In the genomic region with DNA sequence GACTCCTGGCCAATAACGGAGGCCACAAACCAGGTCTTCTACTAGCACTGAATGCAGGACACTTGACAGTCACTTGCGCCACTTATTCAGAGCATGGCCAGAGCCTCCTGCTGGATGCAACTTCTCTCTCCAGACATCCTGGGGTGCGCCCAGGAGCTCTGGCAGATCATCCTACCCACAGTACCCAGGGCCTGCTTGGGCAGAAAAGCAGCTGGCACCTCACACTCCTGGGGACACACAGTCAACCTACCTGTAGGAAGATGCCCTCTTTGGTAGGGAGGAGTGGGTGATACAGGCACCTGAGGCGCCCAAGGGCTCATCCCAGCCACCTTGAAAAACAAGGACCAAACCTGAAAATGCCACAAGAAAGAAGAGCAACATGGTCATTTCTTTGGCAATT, we compare ENCODE assay signal across 19 cellular contexts. TPM values are rescaled to one million over a fixed set of nuclear protein-coding genes. Genes with fewer than 3 reads are reported as not detected.
DNase-seq lines count a peak whose midpoint lies in the region; ATAC-seq and TF ChIP-seq lines count a peak whose summit lies in the region.
"Had no signal": no experiment of that assay in that cellular context is flagged by ENCODE, and none has a peak within 500 bp of the region (broad histone marks: within the 10 kb centered on the region; RNA-seq: fewer than 3 reads in every experiment).

No MANE protein-coding gene starts in this region.

- no peak overlapping the region for H3K23ac ChIP-seq in mesenchymal stem cell (ENCODE audit: low read length in 2 of 2)
- H3K23ac ChIP-seq in neuronal stem cell (ENCODE audit: low read depth, low read length, poor library complexity) = no peak overlapping the region

- H4K8ac ChIP-seq in mesenchymal stem cell (ENCODE audit: low read length) = no peak overlapping the region
- H4K8ac ChIP-seq in neuronal stem cell (ENCODE audit: low read depth, low read length) = no peak overlapping the region

- intact Hi-C loops in cardiac septum (cut with DNase I) = no loop called here
- intact Hi-C loops in heart right ventricle (cut with DNase I) = no loop called here
- intact Hi-C loops in upper lobe of right lung (cut with DNase I) = no loop called here

- H2AFZ ChIP-seq in mesenchymal stem cell (ENCODE audit: low read depth, low read length) (no peak overlapping the region), neuronal stem cell (ENCODE audit: low read length) (no peak overlapping the region)

- no peak overlapping the region for H3K27ac ChIP-seq in heart right ventricle
- H3K27ac ChIP-seq in mesenchymal stem cell (ENCODE audit: low read length, poor library complexity, severe bottlenecking) = peak overlapping the region; percentile 94
- no peak overlapping the region for H3K27ac ChIP-seq in neuronal stem cell (replicated peaks; ENCODE audit: low read length)
- H3K27ac ChIP-seq in upper lobe of right lung = no peak overlapping the region
- no peak overlapping the region for H3K27ac ChIP-seq in tibial nerve
- H3K27ac ChIP-seq: 22Rv1 had no signal

- H2BK120ac ChIP-seq in mesenchymal stem cell (ENCODE audit: low read depth, low read length) = no peak overlapping the region
- H2BK120ac ChIP-seq in neuronal stem cell (ENCODE audit: low read depth, low read length) = no peak overlapping the region

- H2AK5ac ChIP-seq in mesenchymal stem cell (ENCODE audit: low read length, severe bottlenecking) (peak overlapping the region; percentile 99), neuronal stem cell (ENCODE audit: low read depth, low read length) (no peak overlapping the region)

- H3K14ac ChIP-seq in mesenchymal stem cell (ENCODE audit: low read length in 2 of 2) (no peak overlapping the region), neuronal stem cell (ENCODE audit: low read length) (peak overlapping the region; percentile 15)

- no peak overlapping the region for H2BK12ac ChIP-seq in mesenchymal stem cell (ENCODE audit: low read length in 2 of 2)
- no peak overlapping the region for H2BK12ac ChIP-seq in neuronal stem cell (ENCODE audit: low read length)

- H3K4me3 ChIP-seq in heart right ventricle = no peak overlapping the region
- no peak overlapping the region for H3K4me3 ChIP-seq in mesenchymal stem cell (ENCODE audit: insufficient read depth in 1 of 2, low read depth in 1 of 2, low read length in 2 of 2)
- H3K4me3 ChIP-seq in neuronal stem cell (ENCODE audit: low read length in 2 of 2) = no peak overlapping the region
- H3K4me3 ChIP-seq in upper lobe of right lung = no peak overlapping the region
- H3K4me3 ChIP-seq in tibial nerve = no peak overlapping the region
- H3K4me3 ChIP-seq: HAP-1 had no signal

- TF ChIP-seq EP300 in tibial nerve (IDR thresholded peaks at IDR 0.05) = no peak

- 92 to 93% methylated on average over 4 of the region's 4 CpGs for WGBS in heart right ventricle, 2 donors
- 86% methylated on average over 3 of the region's 4 CpGs for WGBS in mesenchymal stem cell
- WGBS in neuronal stem cell (ENCODE audit: extremely low coverage in 2 of 2, insufficient read length in 2 of 2, insufficient replicate concordance in 1 of 2), 2 donors = no CpG with 5 or more reads among the region's 4 CpGs
- WGBS in tibial nerve, 2 donors = 89 to 94% methylated on average over 4 of the region's 4 CpGs

- H3K4me1 ChIP-seq in heart right ventricle (no peaks in the 10 kb centered on the region), mesenchymal stem cell (ENCODE audit: control insufficient read depth, insufficient read depth, low read depth, low read length) (peaks cover 30% of the 10 kb centered on the region), neuronal stem cell (ENCODE audit: control insufficient read depth in 2 of 2, insufficient read depth in 1 of 2, low read depth in 1 of 2, low read length in 2 of 2) (peaks cover under 1% of the 10 kb centered on the region in 2 donors), upper lobe of right lung (no peaks in the 10 kb centered on the region), tibial nerve (no peaks in the 10 kb centered on the region)
- H3K4me1 ChIP-seq: HAP-1 had no signal

- DNase-seq in cardiac septum (ENCODE audit: low spot score) (peak; percentile 46), heart right ventricle (no peak), mesenchymal stem cell (no peak), neuronal stem cell (ENCODE audit: low spot score) (no peak), upper lobe of right lung (no peak), tibial nerve (ENCODE audit: low spot score in 2 of 2) (no peak)
- DNase-seq: C1 segment of cervical spinal cord; Calu3; CD4-positive, alpha-beta memory T cell; COR-L47; DMS53; DMS79 treated with DMSO at 0.1 percent for 48 hours; GF-D8; GOT3; HFFc6 had no signal

- no peak for TF ChIP-seq POLR2A in tibial nerve (IDR thresholded peaks at IDR 0.05)

- peak overlapping the region; percentile 69 for H2BK5ac ChIP-seq in mesenchymal stem cell (ENCODE audit: low read depth, low read length, poor library complexity, severe bottlenecking)
- H2BK5ac ChIP-seq in neuronal stem cell (ENCODE audit: low read length) = no peak overlapping the region

- H3K36me3 ChIP-seq in heart right ventricle = no peaks in the 10 kb centered on the region
- H3K36me3 ChIP-seq in mesenchymal stem cell (ENCODE audit: control insufficient read depth in 1 of 2, insufficient read depth in 2 of 2, low read depth in 1 of 2, low read length in 2 of 2) = peaks cover 0 to 9% of the 10 kb centered on the region in 2 experiments
- H3K36me3 ChIP-seq in neuronal stem cell (replicated peaks in 1 of 2; ENCODE audit: control insufficient read depth in 2 of 2, insufficient read depth in 2 of 2, low read length in 2 of 2) = no peaks in the 10 kb centered on the region
- H3K36me3 ChIP-seq in upper lobe of right lung = no peaks in the 10 kb centered on the region
- H3K36me3 ChIP-seq in tibial nerve = no peaks in the 10 kb centered on the region
- H3K36me3 ChIP-seq: HAP-1 had no signal

- ATAC-seq in heart right ventricle = no peak
- no peak for ATAC-seq in upper lobe of right lung
- ATAC-seq in HG03175 (IDR thresholded peaks at IDR 0.05; ENCODE audit: unreplicated experiment) = no peak

- no peak overlapping the region for H4K91ac ChIP-seq in mesenchymal stem cell (ENCODE audit: low read length)
- H4K91ac ChIP-seq in neuronal stem cell (ENCODE audit: low read depth, low read length, poor library complexity) = no peak overlapping the region

- H3K9ac ChIP-seq in mesenchymal stem cell (ENCODE audit: low read length) (no peak overlapping the region), neuronal stem cell (ENCODE audit: low read depth, low read length, poor library complexity) (no peak overlapping the region)

- no peak overlapping the region for H3K18ac ChIP-seq in mesenchymal stem cell (ENCODE audit: low read depth in 1 of 2, low read length in 2 of 2)
- H3K18ac ChIP-seq in neuronal stem cell (ENCODE audit: low read length) = peak overlapping the region; percentile 1

- H2BK15ac ChIP-seq in mesenchymal stem cell (ENCODE audit: low read depth, poor library complexity, severe bottlenecking) (no peak overlapping the region), neuronal stem cell (ENCODE audit: low read length) (no peak overlapping the region)

- no peak overlapping the region for H3K4me2 ChIP-seq in mesenchymal stem cell (ENCODE audit: low read length, poor library complexity, severe bottlenecking)
- no peak overlapping the region for H3K4me2 ChIP-seq in neuronal stem cell (ENCODE audit: insufficient read depth, low read length, poor library complexity, severe bottlenecking)

- H3K79me1 ChIP-seq in mesenchymal stem cell (replicated peaks; ENCODE audit: low read length, poor library complexity, severe bottlenecking) (peaks cover 28% of the 10 kb centered on the region), neuronal stem cell (ENCODE audit: low read depth, low read length) (no peaks in the 10 kb centered on the region)

- TF ChIP-seq CTCF in heart right ventricle (IDR thresholded peaks at IDR 0.05) (no peak), upper lobe of right lung (IDR thresholded peaks at IDR 0.05) (no peak), tibial nerve (IDR thresholded peaks at IDR 0.05) (no peak)

- H3K4ac ChIP-seq in mesenchymal stem cell (ENCODE audit: low read depth in 1 of 2, low read length in 2 of 2) (no peak overlapping the region), neuronal stem cell (ENCODE audit: low read length) (no peak overlapping the region)

- H3K9me3 ChIP-seq in heart right ventricle (no peaks in the 10 kb centered on the region), mesenchymal stem cell (ENCODE audit: control insufficient read depth, low read length) (no peaks in the 10 kb centered on the region), neuronal stem cell (replicated peaks in 1 of 2; ENCODE audit: control insufficient read depth in 2 of 2, insufficient read depth in 1 of 2, low read depth in 1 of 2, low read length in 2 of 2) (no peaks in the 10 kb centered on the region), upper lobe of right lung (no peaks in the 10 kb centered on the region), tibial nerve (no peaks in the 10 kb centered on the region)
- H3K9me3 ChIP-seq: HAP-1 had no signal

- H3K27me3 ChIP-seq in heart right ventricle (peaks cover 0 to 7% (median 0%) of the 10 kb centered on the region in 7 donors), mesenchymal stem cell (ENCODE audit: control insufficient read depth in 1 of 2, insufficient read depth in 1 of 2, low read length in 2 of 2) (peaks cover 0 to 20% of the 10 kb centered on the region in 2 experiments), neuronal stem cell (ENCODE audit: control insufficient read depth in 3 of 3, insufficient read depth in 3 of 3, low read depth in 1 of 3, low read length in 3 of 3) (peaks cover 0 to 7% (median 0%) of the 10 kb centered on the region in 3 experiments), upper lobe of right lung (peaks cover 9% of the 10 kb centered on the region), tibial nerve (no peaks in the 10 kb centered on the region)

RNA-seq across cellular contexts. Expression of a gene that starts 13.3 kb away (rescaled TPM):
- total RNA-seq in cardiac septum (0.48 TPM), heart right ventricle (1 to 10 TPM in 1 of 10 donors, under 1 TPM in 7, not detected in 2; 0.17 to 1.4 (median 0.53) TPM), upper lobe of right lung (0.81 TPM), tibial nerve (1 to 10 TPM in 1 of 4 donors, under 1 TPM in 2, not detected in 1; 0.21 to 4.2 (median 0.78) TPM)
- polyA plus RNA-seq in heart right ventricle = under 1 TPM; 0.65 to 0.66 TPM
- polyA plus RNA-seq in mesenchymal stem cell (2013, experiment 1 of 2) = 0.15 TPM
- polyA plus RNA-seq in mesenchymal stem cell (2013, experiment 2 of 2) = 0.16 TPM
- 1.7 TPM for polyA plus RNA-seq in neuronal stem cell (2013, experiment 1 of 2)
- 1.5 TPM for polyA plus RNA-seq in neuronal stem cell (2013, experiment 2 of 2)
- total RNA-seq: G401 had no signal
- polyA plus RNA-seq: CD4-positive, alpha-beta memory T cell had no signal
